Comparison of ENCODE assay signal across 8 cellular contexts in the genomic region with DNA sequence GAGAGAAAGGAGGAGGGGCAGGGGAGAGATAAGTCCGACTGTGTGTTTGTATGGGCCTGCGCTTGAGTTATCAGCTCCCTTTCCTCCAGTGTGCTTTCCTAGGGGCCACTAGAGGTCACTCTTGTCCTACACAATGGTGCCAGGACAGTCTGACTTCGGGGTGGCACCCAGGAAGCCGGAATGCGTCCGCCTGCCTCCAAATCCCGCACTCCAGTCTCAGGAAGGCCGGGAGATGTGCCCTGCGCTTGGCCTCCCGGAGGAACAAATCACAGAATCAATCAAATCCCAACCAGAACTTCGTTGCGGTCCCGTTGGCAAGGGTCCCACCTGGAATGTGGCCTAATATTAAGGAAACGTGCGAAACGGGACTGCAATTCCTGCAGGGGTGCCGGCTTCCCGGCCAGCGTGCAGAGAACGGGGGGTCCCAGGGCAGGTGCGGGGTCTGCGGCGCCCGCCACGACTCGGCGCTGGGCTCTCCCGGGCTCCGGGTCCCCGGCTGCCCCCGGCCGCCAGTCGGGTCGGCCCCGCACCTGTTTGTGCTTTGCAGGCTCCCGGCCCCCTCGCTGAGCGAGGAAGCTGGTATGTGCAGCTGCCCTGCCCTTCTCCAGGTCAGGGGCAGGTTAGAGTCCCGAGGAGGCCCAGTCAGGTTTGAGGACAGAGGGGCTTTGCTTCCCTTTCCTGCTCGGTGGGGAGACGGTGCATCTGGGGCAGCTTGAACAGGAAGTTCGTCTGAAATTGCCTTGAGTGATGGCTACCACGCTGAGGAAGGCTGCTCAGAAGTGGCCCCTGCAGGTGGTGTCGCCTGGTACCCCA.
DNase-seq lines count a peak whose midpoint lies in the region; ATAC-seq lines count a peak whose summit lies in the region.

No MANE protein-coding gene starts in this region.

- no peaks in the 10 kb centered on the region for H3K9me3 Mint-ChIP-seq in dendritic cell treated with granulocyte-macrophage colony-stimulating factor and Interleukin-4, amounts not matched to agents 40 ng/mL and 50 ng/mL, for 4 days

- peaks cover 13% of the 10 kb centered on the region for H3K4me1 Mint-ChIP-seq in dendritic cell treated with granulocyte-macrophage colony-stimulating factor and Interleukin-4, amounts not matched to agents 40 ng/mL and 50 ng/mL, for 4 days (ENCODE audit: low read depth)

- ATAC-seq in GM18873 (IDR thresholded peaks at IDR 0.05; ENCODE audit: low FRiP score, unreplicated experiment) (peak; percentile 80), HG03108 (IDR thresholded peaks at IDR 0.05; ENCODE audit: unreplicated experiment) (peak; percentile 84)

- peaks cover 28% of the 10 kb centered on the region for H3K27me3 Mint-ChIP-seq in dendritic cell treated with granulocyte-macrophage colony-stimulating factor and Interleukin-4, amounts not matched to agents 40 ng/mL and 50 ng/mL, for 4 days

- peak overlapping the region; percentile 54 for H3K27ac Mint-ChIP-seq in dendritic cell treated with granulocyte-macrophage colony-stimulating factor and Interleukin-4, amounts not matched to agents 40 ng/mL and 50 ng/mL, for 4 days

- peak; percentile 92 for DNase-seq in AG20443 (ENCODE audit: low spot score)
- DNase-seq in NCI-H345 (lab: John Stamatoyannopoulos, UW), result peak; percentile 62
- peak; percentile 50 for DNase-seq in activated CD4-positive, alpha-beta T cell treated with anti-CD3 and anti-CD28 coated beads for 1 hour
- DNase-seq in left kidney (ENCODE audit: low read depth, low spot score), result peak; percentile 93
- DNase-seq in stimulated activated CD4-positive, alpha-beta T cell treated with anti-CD3 and anti-CD28 coated beads, Interleukin-1b, Interleukin-23, amount 100 ng/mL, for 4 hours (ENCODE audit: low read depth in 2 of 2), result peak; percentile 44 to 45

- intact Hi-C loops in dendritic cell treated with granulocyte-macrophage colony-stimulating factor and Interleukin-4, amounts not matched to agents 40 ng/mL and 50 ng/mL, for 4 days (cut with micrococcal nuclease), result loop anchor here (1.0 to 10.0 kb wide), 5 partner anchors 197 to 779 kb away; no protein-coding TSS in a partner anchor

- peak overlapping the region; percentile 89 for H3K4me3 Mint-ChIP-seq in dendritic cell treated with granulocyte-macrophage colony-stimulating factor and Interleukin-4, amounts not matched to agents 40 ng/mL and 50 ng/mL, for 4 days

- no peaks in the 10 kb centered on the region for H3K36me3 Mint-ChIP-seq in dendritic cell treated with granulocyte-macrophage colony-stimulating factor and Interleukin-4, amounts not matched to agents 40 ng/mL and 50 ng/mL, for 4 days (ENCODE audit: low read depth)

Comparison
In these comparisons a context has a peak if more than half of its experiments do, and no peak if none do; other contexts are left out.
1. Peak in every context shown above with its lines: DNase-seq and ATAC-seq.